ENCODE assay signal across 8 cellular contexts in the genomic region with DNA sequence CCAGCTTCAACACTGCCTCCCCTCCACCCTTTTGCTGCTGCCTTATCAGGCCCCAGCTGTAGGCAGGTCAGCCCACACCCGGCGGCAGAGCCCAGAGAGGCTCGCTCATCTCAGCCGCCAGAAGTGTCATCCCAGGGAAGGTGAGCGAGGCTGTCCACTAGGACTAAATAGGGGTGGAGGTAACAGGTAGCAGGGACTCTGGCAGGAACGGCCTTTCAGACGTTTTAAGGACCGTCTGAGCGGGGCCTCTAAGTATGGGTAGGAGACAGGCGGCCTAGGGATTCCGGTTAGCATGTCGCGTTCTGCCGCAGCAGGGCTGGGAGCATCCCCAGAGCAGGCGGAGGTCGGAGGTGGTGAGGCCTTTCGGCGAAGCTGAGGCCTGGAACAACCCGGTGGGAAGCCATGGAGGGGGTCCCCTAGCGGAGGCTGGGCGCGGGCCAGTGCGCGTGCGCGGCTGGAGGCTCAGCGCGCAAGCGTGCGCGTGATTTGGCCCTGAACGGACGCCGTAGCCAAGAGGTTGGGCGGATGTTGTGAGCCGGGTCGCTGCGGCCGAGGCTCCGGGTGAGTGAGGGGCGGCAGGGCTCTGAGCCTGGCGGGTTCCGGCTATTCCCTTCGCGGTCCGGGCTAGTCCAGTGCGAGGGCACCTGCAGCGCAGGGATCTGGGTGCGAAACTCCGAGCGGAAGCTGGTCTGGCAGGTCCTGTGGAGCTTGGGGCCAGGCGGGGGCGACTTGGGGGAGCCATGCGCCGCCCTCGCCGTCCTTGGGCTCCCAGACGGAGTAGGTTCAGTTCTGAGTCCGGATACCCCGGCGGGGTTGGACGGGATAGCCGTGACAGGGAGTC. TPM values are rescaled to one million over a fixed set of nuclear protein-coding genes. Genes with fewer than 3 reads are reported as not detected.
DNase-seq lines count a peak whose midpoint lies in the region; ATAC-seq lines count a peak whose summit lies in the region.

MST1 (minus strand) TSS at position 429 of the 841 bp plus-strand sequence. CDS start 783 bp downstream, outside the sequence.
RNF123 (plus strand) TSS at position 512 of the 841 bp plus-strand sequence. CDS start 1,609 bp downstream, outside the sequence.

- intact Hi-C loops in left colon (cut with DNase I, micrococcal nuclease): no loop called here

- ATAC-seq in GM18858 (IDR thresholded peaks at IDR 0.05; ENCODE audit: unreplicated experiment): peak; percentile 48
- peak; percentile 68 for ATAC-seq in HG03135 (IDR thresholded peaks at IDR 0.05; ENCODE audit: unreplicated experiment)
- peak; percentile 70 for ATAC-seq in left colon

- peak; percentile 93 for DNase-seq in T-helper 9 cell
- peak; percentile 83 for DNase-seq in cerebellar cortex (ENCODE audit: low spot score)
- DNase-seq in left colon: peak; percentile 86 to 93
- peak; percentile 93 to 94 for DNase-seq in stimulated activated CD4-positive, alpha-beta T cell treated with anti-CD3 and anti-CD28 coated beads, Interleukin-2, amount 100 ng/mL, for 24 hours
- no peak for DNase-seq in NCI-H1417 (lab: John Stamatoyannopoulos, UW)
- DNase-seq in NCI-H1048 (lab: John Stamatoyannopoulos, UW): no peak

RNA-seq across cellular contexts. Expression of gene MST1, which starts in this region (rescaled TPM):
- total RNA-seq in left colon: 10 to 100 TPM; 22.1 to 28.2 TPM

RNA-seq across cellular contexts. Expression of gene RNF123, which starts in this region (rescaled TPM):
- 10 to 100 TPM; 40.3 to 44.0 TPM for total RNA-seq in left colon

Comparison
In these comparisons a context has a peak if more than half of its experiments do, and no peak if none do; other contexts are left out.
1. DNase-seq: peak in T-helper 9 cell (single experiment), cerebellar cortex (single experiment), left colon (2 of 2) and stimulated activated CD4-positive, alpha-beta T cell treated with anti-CD3 and anti-CD28 coated beads, Interleukin-2, amount 100 ng/mL, for 24 hours (2 of 2); none in NCI-H1417 (0 of 3) and NCI-H1048 (single experiment).
2. Peak in every context shown above with its lines, with median percentiles within 50 percentile points of each other: ATAC-seq.